Comparison of ENCODE assay signal across 8 cellular contexts in the genomic region with DNA sequence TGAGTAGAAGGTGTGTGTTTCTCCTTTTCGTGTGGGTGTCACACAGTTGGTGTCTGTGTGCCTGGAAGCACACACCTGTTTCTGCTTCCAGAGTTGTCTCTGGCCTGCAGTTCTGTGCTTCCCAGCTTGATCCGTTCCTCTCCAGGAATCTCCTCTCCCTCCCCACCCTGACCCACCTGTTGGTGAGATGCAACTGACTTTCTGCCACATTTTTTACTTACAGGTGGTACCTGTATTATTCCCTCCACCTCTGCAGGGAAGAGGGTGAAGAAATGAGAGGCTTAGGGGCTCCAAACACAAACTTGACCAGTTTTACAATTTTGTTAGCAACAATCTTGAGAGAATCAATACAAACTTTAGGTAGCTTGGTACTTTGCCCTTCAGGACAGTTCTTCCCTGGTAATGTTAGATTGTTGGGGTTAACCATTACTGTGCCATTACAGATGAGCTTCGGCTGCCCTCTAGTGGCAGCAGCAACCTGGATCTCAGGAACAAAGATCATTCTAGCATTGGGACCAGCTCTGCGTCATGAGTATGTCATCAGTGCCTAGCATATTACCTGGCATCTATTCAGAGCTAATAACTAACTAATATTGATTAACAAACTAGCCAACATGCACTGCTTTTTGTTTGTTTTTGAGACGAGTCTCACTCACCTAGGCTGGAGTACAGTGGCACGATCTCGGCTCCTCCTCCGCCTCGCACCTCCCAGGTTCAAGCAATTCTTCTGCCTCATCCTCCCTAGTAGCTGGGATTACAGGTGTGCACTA. TPM values are rescaled to one million over a fixed set of nuclear protein-coding genes. Genes with fewer than 3 reads are reported as not detected.
DNase-seq lines count a peak whose midpoint lies in the region; ATAC-seq and TF ChIP-seq lines count a peak whose summit lies in the region.
"Not testable (repeated sequence)": the region's sequence is repeated elsewhere in the genome, so short reads cannot be mapped to it uniquely, and the experiment has no call there.

No MANE protein-coding gene starts in this region.

- 13% methylated on average over 1 of the region's 9 CpGs; no CpG with 5 or more reads in 1 of the 2 experiments for WGBS in IMR-90 (ENCODE audit: extremely low coverage in 2 of 2, insufficient read length in 1 of 2), 2 experiments

- H3K4me3 ChIP-seq in DND-41 (ENCODE audit: low read depth in 1 of 2, low read length in 2 of 2); IMR-90 (ENCODE audit: insufficient read depth, low read depth, low read length); Peyer's patch; epithelial cell of proximal tubule (ENCODE audit: low read depth, low read length): not testable (repeated sequence)

- H4K20me1 ChIP-seq in DND-41 (ENCODE audit: insufficient read depth, low read length) (peaks cover 19% of the 10 kb centered on the region; the same call in 1 of the 2 replicates), IMR-90 (ENCODE audit: insufficient read depth, low read length) (peaks cover 15% of the 10 kb centered on the region)

- H3K23ac ChIP-seq in IMR-90 (ENCODE audit: low read depth, low read length) = not testable (repeated sequence)

- H3K4me3 Mint-ChIP-seq in activated T-cell treated with anti-CD3 and anti-CD28 coated beads, Interleukin-2, amount 50 U/mL, for 24 hours; naive B cell: not testable (repeated sequence)

- intact Hi-C loops in IMR-90 (cut with micrococcal nuclease) = loop anchor here (5.0 kb wide), 1 partner anchor 88 kb away; a partner anchor contains a TSS

- H2AK9ac ChIP-seq in IMR-90 (replicated peaks; ENCODE audit: low read depth, low read length, poor library complexity) = not testable (repeated sequence)

- H2BK20ac ChIP-seq in IMR-90 (ENCODE audit: low read depth, low read length) = not testable (repeated sequence)

- H3K27me3 ChIP-seq in DND-41 (ENCODE audit: insufficient read depth, low read length, poor library complexity); IMR-90 (ENCODE audit: control insufficient read depth, insufficient read depth, low read length); Peyer's patch: not testable (repeated sequence)

- H3K27me3 Mint-ChIP-seq in activated T-cell treated with anti-CD3 and anti-CD28 coated beads, Interleukin-2, amount 50 U/mL, for 24 hours; naive B cell: not testable (repeated sequence)

- dilution Hi-C loops in IMR-90 (cut with HindIII; ENCODE audit: low sequenced_read_pairs, unreplicated experiment) = not testable (repeated sequence)

- not testable (repeated sequence) for TF ChIP-seq POLR2A in IMR-90 (IDR thresholded peaks at IDR 0.05; ENCODE audit: low read depth, low read length); Peyer's patch (IDR thresholded peaks at IDR 0.05)

- BruUV-seq in IMR-90 (replicated peaks; lab: Mats Ljungman, UMichigan) = not testable (repeated sequence)

- POLR2A ChIA-PET in IMR-90 (lab: Charles Lee; ENCODE audit: unreplicated experiment) = interaction anchor here (0.5 kb wide), 1 partner anchor 377 kb away, joined by 14 read pairs; no protein-coding TSS in a partner anchor

- H3K36me3 ChIP-seq in DND-41 (ENCODE audit: insufficient read depth, low read length) (peaks cover 65% of the 10 kb centered on the region), IMR-90 (ENCODE audit: control insufficient read depth, insufficient read depth, low read length) (peaks cover 21% of the 10 kb centered on the region), Peyer's patch (peaks cover 0 to 26% (median 0%) of the 10 kb centered on the region in 3 donors)

- peak; percentile 68 for DNase-seq in DND-41
- DNase-seq in IMR-90 = peak; percentile 71
- peak in 2 of 3 donors; percentile 56 to 87 for DNase-seq in Peyer's patch
- peak; percentile 70 for DNase-seq in activated T-cell treated with anti-CD3 and anti-CD28 coated beads, Interleukin-2, amount 50 U/mL, for 24 hours
- DNase-seq in epithelial cell of proximal tubule (ENCODE audit: low read depth) = peak; percentile 23
- peak; percentile 25 for DNase-seq in naive B cell
- peak; percentile 31 for DNase-seq in stimulated activated naive CD4-positive, alpha-beta T cell treated with Interleukin-2 at 50 U/mL for 16 hours (lab: John Stamatoyannopoulos, UW)

- H2AFZ ChIP-seq in DND-41 (ENCODE audit: low read depth, low read length); IMR-90 (replicated peaks; ENCODE audit: low read length, poor library complexity): not testable (repeated sequence)

- not testable (repeated sequence) for H4K8ac ChIP-seq in IMR-90 (ENCODE audit: low read depth in 2 of 2, low read length in 2 of 2)

- in situ Hi-C loops in IMR-90 (cut with MboI; ENCODE audit: low sequenced_read_pairs) = not testable (repeated sequence)

- H2BK120ac ChIP-seq in IMR-90 (ENCODE audit: low read depth, low read length) = not testable (repeated sequence)

- not testable (repeated sequence) for H3K4me1 ChIP-seq in DND-41 (ENCODE audit: insufficient read depth, low read length); IMR-90 (ENCODE audit: control insufficient read depth, insufficient read depth, low read length); Peyer's patch

- not testable (repeated sequence) for H2AK5ac ChIP-seq in IMR-90 (ENCODE audit: low read depth, low read length)

- not testable (repeated sequence) for H3K9me3 ChIP-seq in DND-41 (ENCODE audit: insufficient read depth, low read length, severe bottlenecking); IMR-90 (ENCODE audit: control insufficient read depth, insufficient read depth, low read length); Peyer's patch

- CTCF ChIA-PET in IMR-90 (lab: Yijun Ruan, JAX) = not testable (repeated sequence)

- ATAC-seq in DND-41 (ENCODE audit: insufficient read depth, low read depth) = peak; percentile 97
- peak; percentile 76 for ATAC-seq in GM21825 (IDR thresholded peaks at IDR 0.05; ENCODE audit: unreplicated experiment)
- peak; percentile 91 for ATAC-seq in IMR-90 (ENCODE audit: low read depth)
- ATAC-seq in naive B cell (ENCODE audit: low read depth in 2 of 2) = peak; percentile 77 to 90

- not testable (repeated sequence) for H3K14ac ChIP-seq in IMR-90 (replicated peaks; ENCODE audit: low read depth, low read length)

- H3K27ac Mint-ChIP-seq in activated T-cell treated with anti-CD3 and anti-CD28 coated beads, Interleukin-2, amount 50 U/mL, for 24 hours = peak overlapping the region; percentile 83
- peak overlapping the region in 3 of 6 donors; percentile 51 to 82 (median 52) for H3K27ac Mint-ChIP-seq in naive B cell

- H2BK5ac ChIP-seq in IMR-90 (ENCODE audit: low read depth, low read length, poor library complexity, severe bottlenecking) = not testable (repeated sequence)

- not testable (repeated sequence) for H4K91ac ChIP-seq in IMR-90 (ENCODE audit: insufficient read depth, low read depth, low read length)

- H3K4me2 ChIP-seq in DND-41 (ENCODE audit: insufficient read depth, low read length); IMR-90 (ENCODE audit: low read depth, low read length): not testable (repeated sequence)

- TF ChIP-seq CTCF in DND-41 (IDR thresholded peaks at IDR 0.05; ENCODE audit: borderline replicate concordance, extremely low read depth, low read length, poor library complexity, severe bottlenecking) (peak; percentile 67), IMR-90 (conservative IDR thresholded peaks at IDR 0.05; ENCODE audit: low read depth, low read length) (peak; percentile 56), Peyer's patch (IDR thresholded peaks at IDR 0.05) (peak; percentile 18 to 91 (median 74)), epithelial cell of proximal tubule (conservative IDR thresholded peaks at IDR 0.05; ENCODE audit: low read depth, low read length) (peak; percentile 69)

- H3K4me1 Mint-ChIP-seq in activated T-cell treated with anti-CD3 and anti-CD28 coated beads, Interleukin-2, amount 50 U/mL, for 24 hours (ENCODE audit: low read depth) = peaks cover 37% of the 10 kb centered on the region
- peaks cover 6 to 19% (median 18%) of the 10 kb centered on the region in 3 donors for H3K4me1 Mint-ChIP-seq in naive B cell

- not testable (repeated sequence) for H4K5ac ChIP-seq in IMR-90 (ENCODE audit: low read depth, low read length)

- H3K9ac ChIP-seq in DND-41 (ENCODE audit: low read depth, low read length); IMR-90 (ENCODE audit: low read depth, low read length): not testable (repeated sequence)

- H3K27ac ChIP-seq in DND-41 (ENCODE audit: low read length); IMR-90 (ENCODE audit: insufficient read depth, low read length); Peyer's patch: not testable (repeated sequence)

- H3K9me3 Mint-ChIP-seq in activated T-cell treated with anti-CD3 and anti-CD28 coated beads, Interleukin-2, amount 50 U/mL, for 24 hours; naive B cell: not testable (repeated sequence)

- H3K9me1 ChIP-seq in IMR-90 (ENCODE audit: insufficient read depth, low read length) = not testable (repeated sequence)

- H3K36me3 Mint-ChIP-seq in activated T-cell treated with anti-CD3 and anti-CD28 coated beads, Interleukin-2, amount 50 U/mL, for 24 hours (ENCODE audit: low read depth) = peaks cover 80% of the 10 kb centered on the region
- not testable (repeated sequence) for H3K36me3 Mint-ChIP-seq in naive B cell

- peaks cover 0 to 27% of the 10 kb centered on the region in 2 experiments; a peak in 2 of 4 replicates for H3K79me1 ChIP-seq in IMR-90 (ENCODE audit: low read depth in 1 of 2, low read length in 2 of 2)

- peaks cover 52% of the 10 kb centered on the region for H3K79me2 ChIP-seq in DND-41 (ENCODE audit: insufficient read depth, low read length)

- H3K4ac ChIP-seq in IMR-90 (ENCODE audit: low read depth, low read length) = not testable (repeated sequence)

- not testable (repeated sequence) for H2BK15ac ChIP-seq in IMR-90 (ENCODE audit: low read depth, low read length)

- not testable (repeated sequence) for H3K56ac ChIP-seq in IMR-90 (ENCODE audit: extremely low read depth, insufficient read depth, low read length)

- H3K18ac ChIP-seq in IMR-90 (ENCODE audit: low read depth, low read length) = not testable (repeated sequence)

- TF ChIP-seq RAD21 in IMR-90 (IDR thresholded peaks at IDR 0.05; ENCODE audit: low read length) = peak; percentile 55

RNA-seq across cellular contexts. Expression of a gene that starts 10.0 kb away (rescaled TPM):
- 1.8 and 2.2 TPM in 2 replicates for total RNA-seq in IMR-90 (2012; rRNA removed)
- polyA plus RNA-seq in IMR-90 (2012; rRNA removed) = 14.4 and 15.5 TPM in 2 replicates
- 10.4 and 11.0 TPM in 2 replicates for polyA plus RNA-seq in IMR-90 (2012; cell fraction: cytosol; rRNA removed)
- 34.5 and 38.7 TPM in 2 replicates for polyA plus RNA-seq in IMR-90 (2012; cell fraction: nucleus; rRNA removed; ENCODE audit: low replicate concordance)
- 10 to 100 TPM; 24.0 to 47.3 (median 37.1) TPM for total RNA-seq in Peyer's patch
- total RNA-seq in epithelial cell of proximal tubule = 6.6 and 9.8 TPM in 2 replicates
- polyA plus RNA-seq in naive B cell (ENCODE audit: low read depth in 6 of 6) = 10 to 100 TPM in 4 of 6 donors, 1 to 10 TPM in 2; 4.6 to 18.8 (median 10.1) TPM

RNA-seq across cellular contexts. Expression of a gene that starts 54.3 kb away (rescaled TPM):
- not detected in 2 replicates for total RNA-seq in IMR-90 (2012; rRNA removed)
- polyA plus RNA-seq in IMR-90 (2012; rRNA removed) = 0.11 and 0.17 TPM in 2 replicates
- polyA plus RNA-seq in IMR-90 (2012; cell fraction: cytosol; rRNA removed) = 0.03 and 0.04 TPM in 2 replicates
- 0.52 and 0.57 TPM in 2 replicates for polyA plus RNA-seq in IMR-90 (2012; cell fraction: nucleus; rRNA removed; ENCODE audit: low replicate concordance)
- 1 to 10 TPM in 3 of 4 donors, not detected in 1; 1.8 to 3.2 (median 1.9) TPM for total RNA-seq in Peyer's patch
- total RNA-seq in epithelial cell of proximal tubule = not detected in 2 replicates
- under 1 TPM in 1 of 6 donors, not detected in 5; 0.31 TPM for polyA plus RNA-seq in naive B cell (ENCODE audit: low read depth in 6 of 6)
